35 cellular contexts compared by ENCODE assay signal in the genomic region with DNA sequence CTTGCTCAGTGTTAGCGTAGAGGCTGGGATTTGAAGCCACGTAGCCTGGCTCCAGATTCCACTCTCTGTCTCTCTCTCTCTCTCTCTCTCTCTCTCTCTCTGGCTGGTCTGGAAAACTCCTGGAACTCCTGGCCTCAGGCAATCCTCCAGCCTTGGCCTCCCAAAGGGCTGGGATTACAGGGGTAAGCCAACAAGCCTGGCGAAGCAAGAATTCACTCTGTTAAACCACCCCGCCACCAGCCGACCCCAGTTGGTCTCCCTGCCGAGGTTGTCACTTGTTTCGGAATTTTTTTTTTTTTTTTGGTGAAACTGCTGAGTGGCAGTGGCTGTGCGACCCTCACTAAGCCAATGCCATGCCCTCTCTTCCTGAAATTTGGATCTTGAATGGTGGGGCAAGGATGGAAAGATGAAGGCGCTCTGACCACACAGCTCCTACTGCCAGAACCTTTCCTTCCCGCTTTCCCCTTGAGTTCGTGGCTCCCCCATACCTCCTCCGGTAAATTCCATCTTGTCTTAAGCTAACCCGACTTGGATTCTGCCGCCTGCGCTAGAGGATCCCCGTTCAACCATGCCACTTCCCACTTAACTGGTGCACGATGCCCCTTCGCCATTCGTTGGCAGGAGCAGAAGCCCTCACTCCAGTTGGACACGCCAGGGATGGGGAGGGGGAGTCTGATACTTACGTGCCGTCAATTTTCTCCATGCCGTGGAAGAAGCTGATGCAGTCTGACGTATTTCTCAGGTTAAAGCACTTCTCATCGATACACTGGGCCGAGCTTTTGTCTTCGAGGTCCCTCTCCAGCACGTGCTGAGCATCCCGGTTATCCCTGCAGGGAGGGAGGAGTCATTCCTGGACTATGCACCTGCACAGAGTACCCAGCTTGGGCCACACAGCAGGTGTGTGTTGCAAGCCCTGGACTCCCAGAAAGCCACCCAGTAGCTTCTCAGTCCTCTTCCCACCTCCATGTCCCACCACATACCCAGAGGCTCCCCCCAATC. TPM values are rescaled to one million over a fixed set of nuclear protein-coding genes. Genes with fewer than 3 reads are reported as not detected.
"Had no signal": no experiment of that assay in that cellular context is flagged by ENCODE, and none has a peak within 500 bp of the region (broad histone marks: within the 10 kb centered on the region; RNA-seq: fewer than 3 reads in every experiment).

No MANE protein-coding gene starts in this region.

- DNase-seq: colonic mucosa; dermis blood vessel endothelial cell; effector memory CD4-positive, alpha-beta T cell; esophagus squamous epithelium; foreskin melanocyte; glutamatergic neuron; heart right ventricle; hippocampal formation; left cardiac atrium; left lung; mesenchymal stem cell; midbrain; naive thymus-derived CD4-positive, alpha-beta T cell; right cardiac atrium; spleen; stimulated activated CD4-positive, alpha-beta T cell treated with anti-CD3 and anti-CD28 coated beads, Interleukin-4, amount 100 ng/mL, for 4 hours; stimulated activated naive CD8-positive, alpha-beta T cell treated with anti-CD3 and anti-CD28 coated beads, Interleukin-15, Interleukin-2, amounts not matched to agents 100 U/mL and 50 U/mL, for 24 hours; substantia nigra; testis; tibial artery; upper lobe of left lung had no signal

- H3K36me3 ChIP-seq: colonic mucosa, esophagus squamous epithelium, heart right ventricle, left lung, neutrophil, prostate gland, spleen, tibial artery, upper lobe of left lung, vagina had no signal

- H2AFZ ChIP-seq: parathyroid adenoma had no signal

- H3K9me3 ChIP-seq: colonic mucosa, esophagus squamous epithelium, heart right ventricle, left lung, neutrophil, prostate gland, spleen, testis, tibial artery, upper lobe of left lung, vagina had no signal

- H3K27ac ChIP-seq: colonic mucosa, esophagus squamous epithelium, heart right ventricle, left lung, neutrophil, parathyroid adenoma, prostate gland, skin epidermis, spleen, testis, tibial artery, upper lobe of left lung, vagina had no signal

- H3K4me1 ChIP-seq: colonic mucosa, left lung, prostate gland, spleen, testis, tibial artery, upper lobe of left lung, vagina had no signal

- H3K27me3 ChIP-seq: colonic mucosa, left lung, neutrophil, testis, upper lobe of left lung, vagina had no signal

- H3K79me2 ChIP-seq: parathyroid adenoma had no signal

- H3K9ac ChIP-seq: parathyroid adenoma had no signal

- H3K27ac Mint-ChIP-seq: nephron; stimulated activated memory B cell treated with anti-CD40 and anti-IgM and Interleukin-4, amounts not matched to agents 10 μg/mL and 1 μg/mL and 100 μg/mL, for 72 hours had no signal

- ATAC-seq: heart right ventricle; left cardiac atrium; left lung; naive thymus-derived CD4-positive, alpha-beta T cell; right cardiac atrium; stimulated activated memory B cell treated with anti-CD40 and anti-IgM and Interleukin-4, amounts not matched to agents 10 μg/mL and 1 μg/mL and 100 μg/mL, for 72 hours; stimulated activated naive CD8-positive, alpha-beta T cell treated with anti-CD3 and anti-CD28 coated beads, Interleukin-15, Interleukin-2, amounts not matched to agents 100 U/mL and 50 U/mL, for 24 hours had no signal

- H3K36me3 Mint-ChIP-seq: naive thymus-derived CD4-positive, alpha-beta T cell; stimulated activated memory B cell treated with anti-CD40 and anti-IgM and Interleukin-4, amounts not matched to agents 10 μg/mL and 1 μg/mL and 100 μg/mL, for 72 hours had no signal

- H3K9me3 Mint-ChIP-seq: naive thymus-derived CD4-positive, alpha-beta T cell; nephron; stimulated activated memory B cell treated with anti-CD40 and anti-IgM and Interleukin-4, amounts not matched to agents 10 μg/mL and 1 μg/mL and 100 μg/mL, for 72 hours had no signal

- FAIRE-seq: endothelial cell of umbilical vein, islet of Langerhans had no signal

- H3K4me3 ChIP-seq: colonic mucosa, esophagus squamous epithelium, heart right ventricle, left lung, prostate gland, skin epidermis, spleen, testis, tibial artery, upper lobe of left lung, vagina had no signal

- H3K4me3 Mint-ChIP-seq: naive thymus-derived CD4-positive, alpha-beta T cell; nephron; stimulated activated memory B cell treated with anti-CD40 and anti-IgM and Interleukin-4, amounts not matched to agents 10 μg/mL and 1 μg/mL and 100 μg/mL, for 72 hours had no signal

RNA-seq across cellular contexts. Expression of a gene that starts 13.1 kb away (rescaled TPM):
- total RNA-seq: chondrocyte; dermis blood vessel endothelial cell; endothelial cell of umbilical vein; epithelial cell of proximal tubule; esophagus squamous epithelium; left lung; lung microvascular endothelial cell; mucosa of gallbladder; naive thymus-derived CD4-positive, alpha-beta T cell; omental fat pad; right cardiac atrium; vagina had no signal
- polyA plus RNA-seq: endothelial cell of umbilical vein, heart right ventricle had no signal
